ENCODE assay signal across 23 cellular contexts in genomic region chr2:227551804-227552203, GRCh38. TPM values are rescaled to one million over a fixed set of nuclear protein-coding genes. Genes with fewer than 3 reads are reported as not detected.
"Had no signal": no experiment of that assay in that cellular context is flagged by ENCODE, and none has a peak within 500 bp of the region (broad histone marks: within the 10 kb centered on the region; RNA-seq: fewer than 3 reads in every experiment).

No MANE protein-coding gene starts in this region.

- H3K4me1 ChIP-seq: SJSA1 had no signal

- H3K27ac ChIP-seq: SJSA1, SK-N-MC had no signal

- DNase-seq: Karpas-422, KG1, MG63, NCI-H1092, NCI-H1105 treated with DMSO at 0.1 percent for 48 hours, NCI-H1417 treated with DMSO at 0.1 percent for 48 hours, NCI-H146, NCI-H1694 treated with DMSO at 0.1 percent for 48 hours, NCI-H1930, NCI-H2081, NCI-H2107, NCI-H226, NCI-H446, NCI-H510A, NCI-H524 treated with DMSO at 0.1 percent for 48 hours, NCI-H69, NCI-H774, Right ventricle myocardium superior, RPMI8226, SIG-M5 had no signal

- H3K9me3 ChIP-seq: MG63 had no signal

- H3K27me3 ChIP-seq: MG63, SJSA1 had no signal

RNA-seq across cellular contexts. Expression of gene SCYGR2, which starts 46.9 kb away (rescaled TPM):
- total RNA-seq: HT1080, Right ventricle myocardium superior, SJSA1 had no signal
